In the genomic region with DNA sequence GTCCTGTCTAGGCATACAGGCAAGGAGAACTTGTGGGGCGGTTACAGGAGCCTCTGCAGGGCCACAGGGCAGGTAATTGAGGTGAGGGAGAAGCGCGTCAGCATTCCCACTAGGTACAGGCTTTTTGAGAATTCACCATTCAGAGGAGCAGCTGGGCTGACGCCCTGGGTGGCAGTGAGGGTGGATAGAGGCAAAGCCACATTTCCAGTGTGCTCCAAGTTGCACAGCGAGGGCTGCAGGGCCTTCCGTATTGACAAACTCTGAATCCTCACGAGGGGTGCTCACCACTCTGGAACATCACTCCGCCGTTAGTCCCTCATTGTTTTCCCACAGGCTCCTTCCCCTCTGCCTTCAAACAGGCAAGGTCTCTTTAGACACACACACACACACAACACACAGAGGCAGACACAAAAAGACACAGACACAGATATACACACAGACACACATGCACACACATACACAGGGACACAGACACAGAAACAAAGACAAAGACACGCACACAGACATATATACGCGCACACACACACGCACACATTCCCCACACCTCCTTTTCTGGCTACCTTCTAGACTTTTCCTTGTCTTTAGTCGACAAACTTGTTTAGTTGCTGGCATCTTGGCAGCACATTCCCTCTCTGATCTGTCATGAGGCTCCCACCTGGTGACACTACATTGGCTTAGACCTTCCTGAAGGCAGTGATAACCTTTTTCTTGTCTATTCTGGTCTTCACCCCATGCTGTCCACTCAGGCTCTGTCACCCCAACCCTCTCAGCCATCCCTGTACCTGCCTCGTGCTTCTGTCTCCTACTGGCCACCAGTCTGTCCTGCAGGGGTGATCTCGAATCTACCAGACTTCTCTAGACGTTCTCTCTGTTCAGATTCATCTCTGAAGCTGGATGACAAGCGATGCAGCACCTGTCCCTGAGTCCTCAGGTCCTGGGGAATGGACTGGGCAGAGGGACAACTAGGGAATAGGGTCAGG, we compare ENCODE assay signal across 25 cellular contexts.
DNase-seq lines count a peak whose midpoint lies in the region; ATAC-seq and TF ChIP-seq lines count a peak whose summit lies in the region.
"Had no signal": no experiment of that assay in that cellular context is flagged by ENCODE, and none has a peak within 500 bp of the region (broad histone marks: within the 10 kb centered on the region; RNA-seq: fewer than 3 reads in every experiment).

No MANE protein-coding gene starts in this region.

- no peaks in the 10 kb centered on the region for H3K27me3 ChIP-seq in cardiac muscle cell
- H3K27me3 ChIP-seq in skeletal muscle tissue (ENCODE audit: control insufficient read depth in 3 of 3, insufficient read depth in 3 of 3, low read length in 3 of 3), result no peaks in the 10 kb centered on the region
- no peaks in the 10 kb centered on the region for H3K27me3 ChIP-seq in effector memory CD4-positive, alpha-beta T cell (replicated peaks; ENCODE audit: control insufficient read depth, insufficient read depth, low read length, poor library complexity, severe bottlenecking)
- H3K27me3 ChIP-seq: SJCRH30, upper lobe of left lung had no signal

- H3K27ac ChIP-seq in cardiac muscle cell (peak overlapping the region; percentile 17), skeletal muscle tissue (ENCODE audit: low read depth, low read length) (peak overlapping the region; percentile 59)
- no peak overlapping the region for H3K27ac ChIP-seq in effector memory CD4-positive, alpha-beta T cell (ENCODE audit: insufficient read depth, low read length, poor library complexity, severe bottlenecking)
- H3K27ac ChIP-seq: PC-9, SJCRH30, upper lobe of left lung had no signal

- peaks cover 29% of the 10 kb centered on the region for H3K4me1 Mint-ChIP-seq in WTC11

- DNase-seq in cardiac muscle cell (ENCODE audit: low read depth in 1 of 2, low spot score in 1 of 2), result no peak
- no peak for DNase-seq in left cardiac atrium
- no peak for DNase-seq in WTC11 (ENCODE audit: low spot score)
- DNase-seq in left lobe of liver (ENCODE audit: low spot score), result no peak
- no peak for DNase-seq in COLO668 (lab: John Stamatoyannopoulos, UW; ENCODE audit: unreplicated experiment)
- DNase-seq in effector memory CD4-positive, alpha-beta T cell, result no peak
- DNase-seq: 8988T; activated CD4-positive, alpha-beta T cell treated with anti-CD3 and anti-CD28 coated beads for 4 hours; activated naive CD4-positive, alpha-beta T cell; activated T-cell treated with anti-CD3 and anti-CD28 coated beads, Interleukin-2, amount 50 U/mL, for 4 hours; AML-193; COR-L47; foreskin fibroblast; hippocampal formation; Karpas-422; NCI-H1105; NCI-H2029; NCI-H82; PC-9; SJCRH30; stimulated activated CD4-positive, alpha-beta T cell treated with anti-CD3 and anti-CD28 coated beads, Interleukin-4, amount 100 ng/mL, for 4 hours; T-cell; upper lobe of left lung had no signal

- no peaks in the 10 kb centered on the region for H3K36me3 Mint-ChIP-seq in WTC11
- H3K36me3 Mint-ChIP-seq: T-cell had no signal

- no peak for ATAC-seq in left cardiac atrium
- ATAC-seq in WTC11, result peak; percentile 22; the same call in 1 of the 2 replicates
- ATAC-seq in left lobe of liver, result peak; percentile 35
- no peak for ATAC-seq in GM21367 (IDR thresholded peaks at IDR 0.05; ENCODE audit: unreplicated experiment)
- ATAC-seq: activated T-cell treated with anti-CD3 and anti-CD28 coated beads, Interleukin-2, amount 50 U/mL, for 4 hours; T-cell had no signal

- H3K36me3 ChIP-seq in cardiac muscle cell, result peaks cover 54% of the 10 kb centered on the region
- peaks cover 11 to 20% (median 14%) of the 10 kb centered on the region in 3 donors for H3K36me3 ChIP-seq in skeletal muscle tissue (ENCODE audit: control insufficient read depth in 3 of 3, insufficient read depth in 3 of 3, low read length in 3 of 3)
- H3K36me3 ChIP-seq in effector memory CD4-positive, alpha-beta T cell (ENCODE audit: control insufficient read depth, insufficient read depth, low read length), result no peaks in the 10 kb centered on the region
- H3K36me3 ChIP-seq: SJCRH30, upper lobe of left lung had no signal

- peaks cover 3% of the 10 kb centered on the region for H3K4me1 ChIP-seq in cardiac muscle cell (ENCODE audit: low read depth)
- peaks cover 12 to 31% (median 27%) of the 10 kb centered on the region in 3 donors for H3K4me1 ChIP-seq in skeletal muscle tissue (ENCODE audit: control insufficient read depth in 3 of 3, insufficient read depth in 3 of 3, low read length in 3 of 3)
- H3K4me1 ChIP-seq in effector memory CD4-positive, alpha-beta T cell (ENCODE audit: control insufficient read depth, insufficient read depth, low read length, poor library complexity, severe bottlenecking), result peaks cover 5% of the 10 kb centered on the region
- H3K4me1 ChIP-seq: SJCRH30 had no signal

- H3K27me3 Mint-ChIP-seq in WTC11 (ENCODE audit: low read depth), result no peaks in the 10 kb centered on the region; the same call in none of the 2 replicates

- H3K9me3 ChIP-seq in cardiac muscle cell (ENCODE audit: low read depth) (no peaks in the 10 kb centered on the region), skeletal muscle tissue (ENCODE audit: control insufficient read depth in 3 of 3, low read length in 3 of 3) (no peaks in the 10 kb centered on the region)
- H3K9me3 ChIP-seq in effector memory CD4-positive, alpha-beta T cell (ENCODE audit: control insufficient read depth, low read length), result no peaks in the 10 kb centered on the region
- H3K9me3 ChIP-seq: SJCRH30, upper lobe of left lung had no signal

- no peak for TF ChIP-seq CTCF in cardiac muscle cell (IDR thresholded peaks at IDR 0.05; ENCODE audit: low read depth, low read length)
- no peak for TF ChIP-seq CTCF in WTC11 (IDR thresholded peaks at IDR 0.05)

- no peak overlapping the region for H3K9ac ChIP-seq in skeletal muscle tissue (ENCODE audit: low read depth in 1 of 3, low read length in 3 of 3)

- H3K4me3 ChIP-seq in cardiac muscle cell (no peak overlapping the region), skeletal muscle tissue (ENCODE audit: low read length in 3 of 3) (no peak overlapping the region)
- no peak overlapping the region for H3K4me3 ChIP-seq in effector memory CD4-positive, alpha-beta T cell (ENCODE audit: insufficient read depth, low read depth, low read length, poor library complexity, severe bottlenecking)
- H3K4me3 ChIP-seq: PC-9, SJCRH30, upper lobe of left lung had no signal

- H3K27ac Mint-ChIP-seq in WTC11, result no peak overlapping the region
- H3K27ac Mint-ChIP-seq: T-cell had no signal

- H3K4me3 Mint-ChIP-seq in WTC11, result no peak overlapping the region
- H3K4me3 Mint-ChIP-seq: activated T-cell treated with anti-CD3 and anti-CD28 coated beads, Interleukin-2, amount 50 U/mL, for 4 hours; T-cell had no signal

- intact Hi-C loops in left cardiac atrium (cut with DNase I), result loop anchor here in 1 of 2 donors (5.0 to 10.0 kb wide), 3 partner anchors 90 to 450 kb away; partner anchors contain the start of gene NEDD4L

- no peaks in the 10 kb centered on the region for H3K9me3 Mint-ChIP-seq in WTC11
- H3K9me3 Mint-ChIP-seq: activated T-cell treated with anti-CD3 and anti-CD28 coated beads, Interleukin-2, amount 50 U/mL, for 4 hours; T-cell had no signal

- CTCF ChIA-PET in WTC11 (lab: Charles Lee), result interaction anchor here (0.6 to 1.1 kb wide), 2 partner anchors 60 to 272 kb away, joined by 3 read pairs; no protein-coding TSS in a partner anchor

- POLR2A ChIA-PET in WTC11 (lab: Charles Lee), result no interaction called here

TF ChIP-seq in WTC11, 78 proteins besides CTCF, POLR2A, EP300 and RAD21 (continues in another document):
- no peak for TF ChIP-seq TCF7 (CRISPR knock-in tag; IDR thresholded peaks at IDR 0.05; ENCODE audit: low read depth)
- no peak for TF ChIP-seq ZBTB21 (CRISPR knock-in tag; IDR thresholded peaks at IDR 0.05; ENCODE audit: borderline replicate concordance)
- TF ChIP-seq GABPB1 (CRISPR knock-in tag; IDR thresholded peaks at IDR 0.05), result no peak
- no peak for TF ChIP-seq HMGXB4 (CRISPR knock-in tag; IDR thresholded peaks at IDR 0.05)
- TF ChIP-seq SMAD3 (CRISPR knock-in tag; IDR thresholded peaks at IDR 0.05; ENCODE audit: borderline replicate concordance), result no peak
- TF ChIP-seq ZNF232 (CRISPR knock-in tag; IDR thresholded peaks at IDR 0.05), result no peak
- TF ChIP-seq ATF2 (CRISPR knock-in tag; IDR thresholded peaks at IDR 0.05; ENCODE audit: borderline replicate concordance, low read depth), result no peak
- TF ChIP-seq ZNF263 (CRISPR knock-in tag; IDR thresholded peaks at IDR 0.05; ENCODE audit: low read depth), result no peak
- no peak for TF ChIP-seq PREB (CRISPR knock-in tag; IDR thresholded peaks at IDR 0.05; ENCODE audit: borderline replicate concordance)

Comparison
In these comparisons a context has a peak if more than half of its experiments do, and no peak if none do; other contexts are left out.
1. ATAC-seq: peak in WTC11 (single experiment) and left lobe of liver (single experiment); none in left cardiac atrium (0 of 2) and GM21367 (single experiment).